8 cellular contexts compared by ENCODE assay signal in the genomic region with DNA sequence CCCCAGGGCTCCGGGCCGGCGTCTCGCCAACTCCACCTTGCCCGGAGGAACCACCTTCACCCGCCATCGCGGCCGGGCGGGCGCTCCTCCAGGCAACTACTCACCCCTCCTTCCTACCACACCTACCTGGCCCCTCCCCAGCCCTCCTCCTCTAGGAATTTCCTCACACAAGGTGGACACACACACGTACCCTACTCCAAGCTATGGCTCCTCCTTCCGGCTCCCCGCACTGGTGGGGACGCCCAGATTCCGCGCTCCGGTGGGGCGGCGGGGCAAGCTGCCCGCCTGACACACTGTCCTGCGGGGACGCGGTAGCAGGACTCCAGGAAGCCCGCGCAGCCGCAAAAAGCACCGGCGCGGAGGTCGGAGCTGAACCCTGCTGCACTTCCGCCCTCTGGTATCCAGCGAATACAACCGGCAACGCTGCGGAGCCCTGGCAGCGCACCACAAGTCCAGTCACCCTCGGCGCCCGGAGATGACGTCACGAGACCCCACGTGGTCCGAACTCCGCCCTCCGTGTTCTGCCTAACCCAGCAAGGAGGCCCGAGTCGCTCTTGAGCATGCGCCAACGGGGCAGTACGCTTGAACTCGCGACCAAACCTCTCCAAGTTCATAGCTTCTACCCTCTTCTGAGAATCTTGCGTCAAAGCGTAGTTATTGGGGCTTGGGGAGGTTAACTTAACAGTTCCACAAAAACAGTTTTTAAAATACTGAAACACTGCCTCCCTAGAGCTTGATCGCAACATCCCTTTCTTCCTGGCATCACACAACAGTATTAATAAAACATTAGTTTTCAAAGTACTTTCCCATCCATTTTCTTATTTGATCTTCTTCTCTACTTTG. TPM values are rescaled to one million over a fixed set of nuclear protein-coding genes. Genes with fewer than 3 reads are reported as not detected.
A peak's percentile ranks its signal among the peaks of the same experiment; 100 is the strongest.
DNase-seq lines count a peak whose midpoint lies in the region; TF ChIP-seq lines count a peak whose summit lies in the region.

A gene (minus strand): TSS at position 425 of the 843 bp plus-strand sequence. CDS start 9,552 bp downstream, outside the sequence.

- in situ Hi-C loops in HAP-1 (cut with MboI; ENCODE audit: low sequenced_read_pairs), result loop anchor here (25.0 kb wide), 1 partner anchor 662 kb away; no protein-coding TSS in a partner anchor

- no peaks in the 10 kb centered on the region for H3K9me3 Mint-ChIP-seq in nephron
- H3K9me3 Mint-ChIP-seq in stimulated activated naive CD8-positive, alpha-beta T cell treated with anti-CD3 and anti-CD28 coated beads, Interleukin-15, Interleukin-2, amounts not matched to agents 100 ng/mL and 50 ng/mL, for 24 hours, result no peaks in the 10 kb centered on the region

- peaks cover 3% of the 10 kb centered on the region for H3K36me3 Mint-ChIP-seq in nephron (ENCODE audit: low read depth)
- peaks cover 22% of the 10 kb centered on the region for H3K36me3 Mint-ChIP-seq in stimulated activated naive CD8-positive, alpha-beta T cell treated with anti-CD3 and anti-CD28 coated beads, Interleukin-15, Interleukin-2, amounts not matched to agents 100 ng/mL and 50 ng/mL, for 24 hours (ENCODE audit: low read depth)

- peak within 1 kb of the TSS; percentile 99 for H3K4me3 Mint-ChIP-seq in nephron
- H3K4me3 Mint-ChIP-seq in stimulated activated naive CD8-positive, alpha-beta T cell treated with anti-CD3 and anti-CD28 coated beads, Interleukin-15, Interleukin-2, amounts not matched to agents 100 ng/mL and 50 ng/mL, for 24 hours, result peak within 1 kb of the TSS; percentile 97

- H4K20me1 ChIP-seq in MM.1S (ENCODE audit: insufficient read depth, low read length), result no peaks in the 10 kb centered on the region

- peak within 1 kb of the TSS; percentile 91 for H3K27ac ChIP-seq in MM.1S (ENCODE audit: low read length)

- H3K4me3 ChIP-seq in HAP-1 (peak within 1 kb of the TSS; percentile 87), MM.1S (ENCODE audit: low read length) (peak within 1 kb of the TSS; percentile 87), fibroblast of the aortic adventitia (ENCODE audit: low read depth, low read length) (peak within 1 kb of the TSS; percentile 95)

- peak within 1 kb of the TSS; percentile 83 for H2AFZ ChIP-seq in MM.1S (ENCODE audit: low read length)

- H3K79me2 ChIP-seq in MM.1S (ENCODE audit: low read length), result peaks cover 46% of the 10 kb centered on the region

- peak within 1 kb of the TSS; percentile 63 for H3K4me2 ChIP-seq in MM.1S (ENCODE audit: low read depth, low read length)

- peak within 1 kb of the TSS; percentile 91 for H3K9ac ChIP-seq in ES-I3 (ENCODE audit: low read depth, low read length)
- peak within 1 kb of the TSS; percentile 88 for H3K9ac ChIP-seq in MM.1S (ENCODE audit: low read length)

- H3K27me3 ChIP-seq in HAP-1 (ENCODE audit: low read depth) (no peaks in the 10 kb centered on the region), MM.1S (replicated peaks; ENCODE audit: insufficient read depth, low read length) (no peaks in the 10 kb centered on the region)

- H3K4me1 Mint-ChIP-seq in nephron, result peaks cover 24% of the 10 kb centered on the region
- peaks cover 47% of the 10 kb centered on the region for H3K4me1 Mint-ChIP-seq in stimulated activated naive CD8-positive, alpha-beta T cell treated with anti-CD3 and anti-CD28 coated beads, Interleukin-15, Interleukin-2, amounts not matched to agents 100 ng/mL and 50 ng/mL, for 24 hours (ENCODE audit: low read depth)

- no peak for TF ChIP-seq CTCF in MM.1S (IDR thresholded peaks at IDR 0.05; ENCODE audit: low read length)
- TF ChIP-seq CTCF in fibroblast of the aortic adventitia (IDR thresholded peaks at IDR 0.05; ENCODE audit: insufficient read depth, low read length), result no peak
- no peak for TF ChIP-seq CTCF in nephron (IDR thresholded peaks at IDR 0.05; ENCODE audit: unreplicated experiment in 3 of 3)

- peak within 1 kb of the TSS; percentile 92 to 98 (median 98) for H3K27ac Mint-ChIP-seq in nephron
- peak within 1 kb of the TSS; percentile 98 for H3K27ac Mint-ChIP-seq in stimulated activated naive CD8-positive, alpha-beta T cell treated with anti-CD3 and anti-CD28 coated beads, Interleukin-15, Interleukin-2, amounts not matched to agents 100 ng/mL and 50 ng/mL, for 24 hours

- H3K9me2 ChIP-seq in MM.1S (replicated peaks; ENCODE audit: insufficient read depth, low read length), result no peaks in the 10 kb centered on the region

- H3F3A ChIP-seq in MM.1S (ENCODE audit: insufficient read depth, low read length), result peaks cover 8% of the 10 kb centered on the region

- H3K4me1 ChIP-seq in ES-I3 (ENCODE audit: insufficient read depth, low read length), result peaks cover 7% of the 10 kb centered on the region; the same call in 1 of the 2 replicates
- H3K4me1 ChIP-seq in HAP-1, result peaks cover 12% of the 10 kb centered on the region
- peaks cover 9% of the 10 kb centered on the region; the same call in 1 of the 2 replicates for H3K4me1 ChIP-seq in MM.1S (ENCODE audit: low read length)

- H3K9me3 ChIP-seq in ES-I3 (ENCODE audit: control insufficient read depth, insufficient read depth, low read length) (no peaks in the 10 kb centered on the region; the same call in 1 of the 2 replicates), HAP-1 (no peaks in the 10 kb centered on the region), MM.1S (replicated peaks; ENCODE audit: insufficient read depth, low read length) (no peaks in the 10 kb centered on the region)

- H3K27me3 Mint-ChIP-seq in nephron (ENCODE audit: low read depth), result peaks cover 12% of the 10 kb centered on the region
- peaks cover 16% of the 10 kb centered on the region for H3K27me3 Mint-ChIP-seq in stimulated activated naive CD8-positive, alpha-beta T cell treated with anti-CD3 and anti-CD28 coated beads, Interleukin-15, Interleukin-2, amounts not matched to agents 100 ng/mL and 50 ng/mL, for 24 hours

- DNase-seq in HAP-1 (ENCODE audit: low spot score in 2 of 2) (peak; percentile 96 to 99), MM.1S (peak; percentile 99), SIG-M5 (lab: John Stamatoyannopoulos, UW) (peak; percentile 92), activated gamma-delta T cell (lab: John Stamatoyannopoulos, UW) (peak; percentile 99), fibroblast of the aortic adventitia (ENCODE audit: low read depth) (peak; percentile 99)

- H3K36me3 ChIP-seq in ES-I3 (ENCODE audit: insufficient read depth, low read length), result no peaks in the 10 kb centered on the region
- H3K36me3 ChIP-seq in HAP-1 (replicated peaks), result no peaks in the 10 kb centered on the region
- H3K36me3 ChIP-seq in MM.1S (replicated peaks; ENCODE audit: insufficient read depth, low read length), result no peaks in the 10 kb centered on the region

RNA-seq across cellular contexts. Expression of the gene that starts here (rescaled TPM):
- 31.0 and 45.4 TPM in 2 replicates for total RNA-seq in fibroblast of the aortic adventitia (ENCODE audit: low replicate concordance)

Comparison
In these comparisons a context has a peak if more than half of its experiments do, and no peak if none do; other contexts are left out.
1. Peak in every context shown above with its lines: DNase-seq, H3K4me3 ChIP-seq and H3K27ac ChIP-seq.